ENCODE assay signal across 1 cellular context in genomic region chr5:124655943-124656459, GRCh38.
A peak's percentile ranks its signal among the peaks of the same experiment; 100 is the strongest.
TF ChIP-seq lines count a peak whose summit lies in the region.

No MANE protein-coding gene starts in this region.

TF ChIP-seq in HEK293, 187 proteins besides CTCF, POLR2A, EP300 and RAD21 (continued from another document):
- TF ChIP-seq ATF2 (tag by site-specific recombination; IDR thresholded peaks at IDR 0.05; ENCODE audit: low read depth) (peak; percentile 68), RBAK (tag by site-specific recombination; IDR thresholded peaks at IDR 0.05) (no peak), ZNF610 (tag by site-specific recombination; IDR thresholded peaks at IDR 0.05; ENCODE audit: borderline replicate concordance) (peak; percentile 55; the same call in 1 of the 2 replicates), ZNF518A (tag by site-specific recombination; conservative IDR thresholded peaks at IDR 0.05; ENCODE audit: low read depth) (peak; percentile 41; the same call in 1 of the 2 replicates), MZF1 (tag by site-specific recombination; IDR thresholded peaks at IDR 0.05; ENCODE audit: borderline replicate concordance) (peak; percentile 73), ZNF768 (tag by site-specific recombination; IDR thresholded peaks at IDR 0.05) (no peak), ZNF660 (tag by site-specific recombination; IDR thresholded peaks at IDR 0.05) (peak; percentile 86; the same call in 1 of the 2 replicates), ZXDB (tag by site-specific recombination; IDR thresholded peaks at IDR 0.05) (peak; percentile 98), OSR2 (tag by site-specific recombination; IDR thresholded peaks at IDR 0.05) (peak; percentile 100), ZNF707 (tag by site-specific recombination; IDR thresholded peaks at IDR 0.05) (no peak), ZNF362 (tag by site-specific recombination; IDR thresholded peaks at IDR 0.05) (peak; percentile 95), ZNF561 (tag by site-specific recombination; IDR thresholded peaks at IDR 0.05; ENCODE audit: borderline replicate concordance) (peak; percentile 93), HOXC10 (CRISPR knock-in tag; IDR thresholded peaks at IDR 0.05) (no peak), ZNF433 (tag by site-specific recombination; IDR thresholded peaks at IDR 0.05; ENCODE audit: low read depth) (no peak), PRDM10 (tag by site-specific recombination; IDR thresholded peaks at IDR 0.05) (peak; percentile 76), ZNF2 (tag by site-specific recombination; IDR thresholded peaks at IDR 0.05) (peak; percentile 94), AEBP2 (tag by site-specific recombination; IDR thresholded peaks at IDR 0.05; ENCODE audit: borderline replicate concordance) (peak; percentile 50; the same call in 1 of the 2 replicates), ZBTB11 (tag by site-specific recombination; conservative IDR thresholded peaks at IDR 0.05; ENCODE audit: low read depth) (no peak; the same call in 1 of the 2 replicates), ZNF514 (tag by site-specific recombination; IDR thresholded peaks at IDR 0.05) (no peak), PRDM1 (tag by site-specific recombination; IDR thresholded peaks at IDR 0.05) (no peak; the same call in 1 of the 2 replicates), ZNF596 (tag by site-specific recombination; IDR thresholded peaks at IDR 0.05) (peak; percentile 75; the same call in 1 of the 2 replicates)
